26 cellular contexts compared by ENCODE assay signal in the genomic region with DNA sequence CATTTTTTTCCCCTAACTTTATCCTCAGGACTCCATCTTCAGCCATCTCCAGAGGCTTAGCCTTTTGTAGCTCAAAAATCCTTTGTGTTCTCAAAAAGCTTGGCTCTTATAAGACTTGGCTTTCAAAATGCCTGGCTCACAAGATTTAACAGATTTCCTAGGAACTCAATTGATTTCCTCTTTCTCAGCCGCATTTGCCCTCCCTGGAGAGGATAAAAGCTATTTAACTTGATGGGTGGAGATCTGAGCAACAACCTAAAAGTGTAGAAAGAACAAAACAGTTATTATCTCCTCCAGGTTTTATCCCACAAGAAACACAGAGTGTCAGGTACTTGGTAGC. TPM values are rescaled to one million over a fixed set of nuclear protein-coding genes. Genes with fewer than 3 reads are reported as not detected.
DNase-seq lines count a peak whose midpoint lies in the region; ATAC-seq, FAIRE-seq and TF ChIP-seq lines count a peak whose summit lies in the region.
"Had no signal": no experiment of that assay in that cellular context is flagged by ENCODE, and none has a peak within 500 bp of the region (broad histone marks: within the 10 kb centered on the region; RNA-seq: fewer than 3 reads in every experiment).

No MANE protein-coding gene starts in this region.

- no peaks in the 10 kb centered on the region for H3K36me3 ChIP-seq in heart right ventricle
- H3K36me3 ChIP-seq in astrocyte (ENCODE audit: insufficient read depth, low read length), result no peaks in the 10 kb centered on the region
- no peaks in the 10 kb centered on the region for H3K36me3 ChIP-seq in neural progenitor cell
- no peaks in the 10 kb centered on the region for H3K36me3 ChIP-seq in aorta (ENCODE audit: control insufficient read depth in 1 of 2, insufficient read depth in 2 of 2, low read length in 1 of 2)
- H3K36me3 ChIP-seq: colonic mucosa had no signal

- intact Hi-C loops in heart right ventricle (cut with DNase I), result loop anchor here in 1 of 10 donors (10.0 kb wide), 1 partner anchor 57 kb away; no protein-coding TSS in a partner anchor
- intact Hi-C loops in left cardiac atrium (cut with DNase I), result no loop called here
- intact Hi-C loops in aorta (cut with DNase I), result no loop called here

- H3K27me3 ChIP-seq in heart right ventricle, result no peaks in the 10 kb centered on the region
- H3K27me3 ChIP-seq in astrocyte (ENCODE audit: insufficient read depth, low read length), result no peaks in the 10 kb centered on the region
- no peaks in the 10 kb centered on the region for H3K27me3 ChIP-seq in neural progenitor cell
- no peaks in the 10 kb centered on the region for H3K27me3 ChIP-seq in aorta (ENCODE audit: control insufficient read depth in 1 of 2, insufficient read depth in 2 of 2, low read length in 1 of 2)
- H3K27me3 ChIP-seq: body of pancreas, colonic mucosa had no signal

- H3K4me1 Mint-ChIP-seq in astrocyte (ENCODE audit: low read depth, unreplicated experiment) (peaks cover 33% of the 10 kb centered on the region), neural progenitor cell (peaks cover 34% of the 10 kb centered on the region)

- peak overlapping the region; percentile 46 for H3K4me2 ChIP-seq in astrocyte (ENCODE audit: low read length)
- H3K4me2 ChIP-seq in neural progenitor cell, result peak overlapping the region; percentile 25

- no peak overlapping the region for H2AFZ ChIP-seq in astrocyte (ENCODE audit: low read depth, low read length)
- no peak overlapping the region for H2AFZ ChIP-seq in neural progenitor cell (replicated peaks)

- H3K4me3 Mint-ChIP-seq in astrocyte (ENCODE audit: unreplicated experiment), result no peak overlapping the region
- H3K4me3 Mint-ChIP-seq in neural progenitor cell, result no peak overlapping the region
- H3K4me3 Mint-ChIP-seq: activated naive CD8-positive, alpha-beta T cell treated with anti-CD3 and anti-CD28 coated beads for 36 hours; activated T-helper 17 cell treated with anti-CD3 and anti-CD28 coated beads, Interleukin-2, amount 50 U/mL, for 72 hours; naive thymus-derived CD8-positive, alpha-beta T cell; stimulated activated naive CD8-positive, alpha-beta T cell treated with anti-CD3 and anti-CD28 coated beads, Interleukin-15, amount 100 ng/mL, for 72 hours; T-helper 1 cell treated with Interleukin-12 subunit alpha and Interleukin-12 subunit beta and Interleukin-4 antibody, amounts not matched to agents 30 μg/mL and 1 μg/mL, for 36 hours had no signal

- peaks cover 25% of the 10 kb centered on the region for H3F3A ChIP-seq in neural progenitor cell (ENCODE audit: low read depth)

- DNase-seq in heart right ventricle (no peak), left cardiac atrium (no peak), astrocyte (ENCODE audit: low read depth) (no peak), neural progenitor cell (ENCODE audit: low spot score) (peak; percentile 61), aorta (no peak), SKM-1 (lab: John Stamatoyannopoulos, UW; ENCODE audit: unreplicated experiment) (no peak), A172 (ENCODE audit: low spot score) (no peak)
- DNase-seq: activated CD4-positive, alpha-beta T cell treated with anti-CD3 and anti-CD28 coated beads, Interleukin-2, amount 50 U/mL, for 1 hour; activated naive CD8-positive, alpha-beta T cell treated with anti-CD3 and anti-CD28 coated beads for 36 hours; body of pancreas; colonic mucosa; foreskin melanocyte; kidney; mammary epithelial cell; naive thymus-derived CD8-positive, alpha-beta T cell; NCI-H1436; NCI-H2171; NCI-H526; SHP77; stimulated activated CD4-positive, alpha-beta T cell treated with anti-CD3 and anti-CD28 coated beads, Interleukin-4, amount 100 ng/mL, for 1 hour; stimulated activated naive CD8-positive, alpha-beta T cell treated with anti-CD3 and anti-CD28 coated beads, Interleukin-15, amount 100 ng/mL, for 72 hours had no signal

- H3K4me3 ChIP-seq in heart right ventricle (no peak overlapping the region), astrocyte (ENCODE audit: insufficient read depth, low read depth, low read length) (no peak overlapping the region), neural progenitor cell (no peak overlapping the region), aorta (ENCODE audit: low read length in 2 of 2) (no peak overlapping the region)
- H3K4me3 ChIP-seq: body of pancreas, colonic mucosa had no signal

- H3K4me1 ChIP-seq in heart right ventricle (peaks cover 4 to 54% (median 37%) of the 10 kb centered on the region in 9 donors), astrocyte (ENCODE audit: insufficient read depth, low read length) (peaks cover 36% of the 10 kb centered on the region), neural progenitor cell (peaks cover 43% of the 10 kb centered on the region), aorta (ENCODE audit: control insufficient read depth in 1 of 2, insufficient read depth in 2 of 2, low read length in 2 of 2) (peaks cover 2 to 18% of the 10 kb centered on the region in 2 donors)
- H3K4me1 ChIP-seq: body of pancreas, colonic mucosa had no signal

- H3K27ac Mint-ChIP-seq in astrocyte (ENCODE audit: unreplicated experiment) (no peak overlapping the region), neural progenitor cell (peak overlapping the region; percentile 35)
- H3K27ac Mint-ChIP-seq: activated naive CD8-positive, alpha-beta T cell treated with anti-CD3 and anti-CD28 coated beads for 36 hours; activated T-helper 17 cell treated with anti-CD3 and anti-CD28 coated beads, Interleukin-2, amount 50 U/mL, for 72 hours; naive thymus-derived CD8-positive, alpha-beta T cell; T-helper 1 cell treated with Interleukin-12 subunit alpha and Interleukin-12 subunit beta and Interleukin-4 antibody, amounts not matched to agents 30 μg/mL and 1 μg/mL, for 36 hours had no signal

- no peaks in the 10 kb centered on the region for H4K20me1 ChIP-seq in astrocyte (ENCODE audit: insufficient read depth, low read length)
- no peaks in the 10 kb centered on the region for H4K20me1 ChIP-seq in neural progenitor cell (ENCODE audit: low read depth)

- H3K79me2 ChIP-seq in astrocyte (ENCODE audit: insufficient read depth, low read length) (no peaks in the 10 kb centered on the region), neural progenitor cell (ENCODE audit: low read depth) (no peaks in the 10 kb centered on the region)

- no peaks in the 10 kb centered on the region for H3K9me3 Mint-ChIP-seq in astrocyte (ENCODE audit: unreplicated experiment)
- no peaks in the 10 kb centered on the region for H3K9me3 Mint-ChIP-seq in neural progenitor cell
- H3K9me3 Mint-ChIP-seq: activated naive CD8-positive, alpha-beta T cell treated with anti-CD3 and anti-CD28 coated beads for 36 hours; activated T-helper 17 cell treated with anti-CD3 and anti-CD28 coated beads, Interleukin-2, amount 50 U/mL, for 72 hours; naive thymus-derived CD8-positive, alpha-beta T cell; stimulated activated naive CD8-positive, alpha-beta T cell treated with anti-CD3 and anti-CD28 coated beads, Interleukin-15, amount 100 ng/mL, for 72 hours; T-helper 1 cell treated with Interleukin-12 subunit alpha and Interleukin-12 subunit beta and Interleukin-4 antibody, amounts not matched to agents 30 μg/mL and 1 μg/mL, for 36 hours had no signal

- no peak for TF ChIP-seq CTCF in heart right ventricle (IDR thresholded peaks at IDR 0.05)
- TF ChIP-seq CTCF in astrocyte (IDR thresholded peaks at IDR 0.05; ENCODE audit: insufficient read depth, low read depth, low read length), result no peak
- TF ChIP-seq CTCF in neural progenitor cell (IDR thresholded peaks at IDR 0.05), result no peak

- H3K27me3 Mint-ChIP-seq in astrocyte (ENCODE audit: low read depth, unreplicated experiment) (no peaks in the 10 kb centered on the region), neural progenitor cell (ENCODE audit: insufficient read depth, low read depth) (peaks cover 7% of the 10 kb centered on the region)
- H3K27me3 Mint-ChIP-seq: activated naive CD8-positive, alpha-beta T cell treated with anti-CD3 and anti-CD28 coated beads for 36 hours had no signal

- H3K9me3 ChIP-seq in heart right ventricle (no peaks in the 10 kb centered on the region), astrocyte (ENCODE audit: insufficient read depth, low read depth, low read length) (no peaks in the 10 kb centered on the region), neural progenitor cell (ENCODE audit: low read depth) (no peaks in the 10 kb centered on the region), aorta (ENCODE audit: control insufficient read depth, low read length) (no peaks in the 10 kb centered on the region)
- H3K9me3 ChIP-seq: body of pancreas, colonic mucosa had no signal

- H3K36me3 Mint-ChIP-seq in astrocyte (ENCODE audit: low read depth, unreplicated experiment), result peaks cover 2% of the 10 kb centered on the region
- H3K36me3 Mint-ChIP-seq in neural progenitor cell, result no peaks in the 10 kb centered on the region
- H3K36me3 Mint-ChIP-seq: activated naive CD8-positive, alpha-beta T cell treated with anti-CD3 and anti-CD28 coated beads for 36 hours; naive thymus-derived CD8-positive, alpha-beta T cell had no signal

- peak overlapping the region in 8 of 10 donors; percentile 39 to 71 (median 48) for H3K27ac ChIP-seq in heart right ventricle
- no peak overlapping the region for H3K27ac ChIP-seq in astrocyte (ENCODE audit: low read depth, low read length)
- H3K27ac ChIP-seq in neural progenitor cell, result peak overlapping the region; percentile 85
- H3K27ac ChIP-seq in aorta (ENCODE audit: low read depth in 1 of 2, low read length in 2 of 2), result no peak overlapping the region
- H3K27ac ChIP-seq: body of pancreas, C4-2B, colonic mucosa had no signal

- no peak overlapping the region for H3K9ac ChIP-seq in astrocyte (ENCODE audit: low read length)
- no peak overlapping the region for H3K9ac ChIP-seq in neural progenitor cell

- FAIRE-seq in astrocyte (lab: Jason Lieb, UNC), result no peak
- FAIRE-seq: HepG2, kidney had no signal

- ATAC-seq in heart right ventricle, result peak in 4 of 8 donors; percentile 29 to 61 (median 46)
- no peak for ATAC-seq in left cardiac atrium
- ATAC-seq in aorta (ENCODE audit: low FRiP score), result peak; percentile 9
- no peak for ATAC-seq in HG02623 (IDR thresholded peaks at IDR 0.05; ENCODE audit: unreplicated experiment)
- ATAC-seq: activated T-helper 17 cell treated with anti-CD3 and anti-CD28 coated beads, Interleukin-2, amount 50 U/mL, for 72 hours; body of pancreas; HepG2; naive thymus-derived CD8-positive, alpha-beta T cell; stimulated activated naive CD8-positive, alpha-beta T cell treated with anti-CD3 and anti-CD28 coated beads, Interleukin-15, amount 100 ng/mL, for 72 hours had no signal

- 39 to 55% methylated on average over 1 of the region's 1 CpG for WGBS in heart right ventricle, 2 donors
- WGBS in aorta, 2 donors, result 0 to 6% methylated on average over 1 of the region's 1 CpG

RNA-seq across cellular contexts. Expression of a gene that starts 28.5 kb away (rescaled TPM):
- total RNA-seq in heart right ventricle, result 1 to 10 TPM in 1 of 10 donors, under 1 TPM in 8, not detected in 1; 0.04 to 2.4 (median 0.12) TPM
- polyA plus RNA-seq in heart right ventricle, result under 1 TPM in 1 of 2 donors, not detected in 1; 0.16 TPM
- 1 to 10 TPM in 1 of 2 donors, under 1 TPM in 1; 0.86 to 1.1 TPM for total RNA-seq in left cardiac atrium
- 0.17 TPM in 1 of 2 replicates, not detected in the other for total RNA-seq in astrocyte
- total RNA-seq in neural progenitor cell (ENCODE audit: low replicate concordance), result not detected in 2 replicates
- 1 to 10 TPM; 1.4 to 3.2 TPM for total RNA-seq in aorta
- polyA plus RNA-seq in aorta, result under 1 TPM; 0.15 to 0.88 TPM
- total RNA-seq in A172 (2014; rRNA removed; shearing (Covaris generic)), result 506 and 549 TPM in 2 replicates
- total RNA-seq: activated T-helper 17 cell treated with anti-CD3 and anti-CD28 coated beads, Interleukin-2, amount 50 U/mL, for 72 hours; HepG2; mammary epithelial cell; naive thymus-derived CD8-positive, alpha-beta T cell had no signal
- polyA plus RNA-seq: mammary epithelial cell; naive thymus-derived CD8-positive, alpha-beta T cell had no signal

Comparison
In these comparisons a context has a peak if more than half of its experiments do, and no peak if none do; other contexts are left out.
1. H3K27ac ChIP-seq: peak in heart right ventricle (8 of 10) and neural progenitor cell (single experiment); none in astrocyte (single experiment) and aorta (0 of 2).
2. RNA of a gene that starts 28.5 kb away (total RNA-seq): 506 to 549 TPM in A172; 1.4 to 3.2 TPM in aorta, 0.86 to 1.1 TPM in left cardiac atrium, 0.04 to 2.4 TPM in heart right ventricle, 0.17 TPM in astrocyte and not detected in neural progenitor cell; every median in the first group is over 100 times any median in the second.